In genomic region chr20:4160761-4161305, GRCh38 we compare ENCODE assay signal across 8 cellular contexts. TPM values are rescaled to one million over a fixed set of nuclear protein-coding genes. Genes with fewer than 3 reads are reported as not detected.
A peak's percentile ranks its signal among the peaks of the same experiment; 100 is the strongest.
DNase-seq lines count a peak whose midpoint lies in the region; ATAC-seq and TF ChIP-seq lines count a peak whose summit lies in the region.

No MANE protein-coding gene starts in this region.

- CTCF ChIA-PET in Calu3 (lab: Charles Lee), result no interaction called here

- H3K9me3 Mint-ChIP-seq in nephron progenitor cell (peaks cover 10% of the 10 kb centered on the region), Calu3 (ENCODE audit: low read depth, unreplicated experiment) (no peaks in the 10 kb centered on the region)

- ATAC-seq in GM18909 (IDR thresholded peaks at IDR 0.05; ENCODE audit: poor library complexity, unreplicated experiment) (peak; percentile 57), T-helper 17 cell (peak; percentile 69), GM18520 (IDR thresholded peaks at IDR 0.05; ENCODE audit: unreplicated experiment) (no peak), GM19395 (IDR thresholded peaks at IDR 0.05; ENCODE audit: unreplicated experiment) (no peak)

- intact Hi-C loops in Calu3 (cut with micrococcal nuclease; ENCODE audit: unreplicated experiment), result no loop called here

- peaks cover 5% of the 10 kb centered on the region for H3K36me3 Mint-ChIP-seq in T-helper 17 cell (ENCODE audit: low read depth)
- peaks cover 7% of the 10 kb centered on the region for H3K36me3 Mint-ChIP-seq in nephron progenitor cell (ENCODE audit: low read depth)
- H3K36me3 Mint-ChIP-seq in Calu3 (ENCODE audit: insufficient read depth, unreplicated experiment), result no peaks in the 10 kb centered on the region

- no peaks in the 10 kb centered on the region for H3K9me3 ChIP-seq in T-helper 17 cell (ENCODE audit: control insufficient read depth, low read length, poor library complexity, severe bottlenecking)

- H3K4me3 Mint-ChIP-seq in T-helper 17 cell, result peak overlapping the region; percentile 33
- H3K4me3 Mint-ChIP-seq in nephron progenitor cell, result no peak overlapping the region
- H3K4me3 Mint-ChIP-seq in Calu3 (ENCODE audit: low read depth, unreplicated experiment), result no peak overlapping the region

- no peaks in the 10 kb centered on the region for H3K27me3 Mint-ChIP-seq in T-helper 17 cell
- peaks cover 34% of the 10 kb centered on the region for H3K27me3 Mint-ChIP-seq in nephron progenitor cell (ENCODE audit: low read depth, poor library complexity)
- no peaks in the 10 kb centered on the region for H3K27me3 Mint-ChIP-seq in Calu3 (ENCODE audit: unreplicated experiment)

- peaks cover 14% of the 10 kb centered on the region for H3K4me1 Mint-ChIP-seq in T-helper 17 cell
- H3K4me1 Mint-ChIP-seq in nephron progenitor cell, result peaks cover 45% of the 10 kb centered on the region
- peaks cover 46% of the 10 kb centered on the region for H3K4me1 Mint-ChIP-seq in Calu3 (ENCODE audit: low read depth, unreplicated experiment)

- TF ChIP-seq CTCF in nephron progenitor cell (IDR thresholded peaks at IDR 0.05), result no peak
- TF ChIP-seq CTCF in Calu3 (IDR thresholded peaks at IDR 0.05; ENCODE audit: unreplicated experiment), result no peak

- peak overlapping the region; percentile 71 for H3K27ac Mint-ChIP-seq in T-helper 17 cell
- H3K27ac Mint-ChIP-seq in nephron progenitor cell, result peak overlapping the region; percentile 82
- no peak overlapping the region for H3K27ac Mint-ChIP-seq in Calu3 (ENCODE audit: unreplicated experiment)

- DNase-seq in T-helper 17 cell (no peak), epidermal melanocyte (ENCODE audit: insufficient read length, low spot score) (peak; percentile 85), nephron progenitor cell (peak; percentile 58), NCI-H2171 treated with DMSO at 0.1 percent for 48 hours (lab: John Stamatoyannopoulos, UW) (no peak), Calu3 (no peak)

- BruUV-seq in Calu3 (replicated peaks; lab: Mats Ljungman, UMichigan), result no TSS peak

RNA-seq across cellular contexts. Expression of gene SMOX, which starts 12.2 kb away (rescaled TPM):
- total RNA-seq in T-helper 17 cell (10 to 100 TPM in 1 of 2 donors, 1 to 10 TPM in 1; 3.1 to 40.8 TPM), Calu3 (2022) (17.0 and 17.5 TPM in 2 replicates)

Comparison
In these comparisons a context has a peak if more than half of its experiments do, and no peak if none do; other contexts are left out.
1. ATAC-seq: peak in GM18909 (single experiment) and T-helper 17 cell (single experiment); none in GM18520 (single experiment) and GM19395 (single experiment).
2. DNase-seq: peak in epidermal melanocyte (single experiment) and nephron progenitor cell (single experiment); none in T-helper 17 cell (0 of 3), NCI-H2171 treated with DMSO at 0.1 percent for 48 hours (single experiment) and Calu3 (single experiment).